16 cellular contexts compared by ENCODE assay signal in genomic region chr6:157066781-157067491, GRCh38.
A peak's percentile ranks its signal among the peaks of the same experiment; 100 is the strongest.
DNase-seq lines count a peak whose midpoint lies in the region; ATAC-seq and TF ChIP-seq lines count a peak whose summit lies in the region.
"Had no signal": no experiment of that assay in that cellular context is flagged by ENCODE, and none has a peak within 500 bp of the region (broad histone marks: within the 10 kb centered on the region; RNA-seq: fewer than 3 reads in every experiment).

No MANE protein-coding gene starts in this region.

- no peaks in the 10 kb centered on the region for H3K27me3 Mint-ChIP-seq in MCF 10A (ENCODE audit: insufficient read depth, unreplicated experiment)

- H3K9me3 Mint-ChIP-seq in MCF 10A (ENCODE audit: unreplicated experiment) = no peaks in the 10 kb centered on the region
- H3K9me3 Mint-ChIP-seq in stimulated activated effector memory CD8-positive, alpha-beta T cell treated with anti-CD3 and anti-CD28 coated beads, Interleukin-12 subunit alpha, Interleukin-12 subunit beta, amount 100 ng/mL, for 72 hours = no peaks in the 10 kb centered on the region

- no peaks in the 10 kb centered on the region for H4K20me1 ChIP-seq in mammary epithelial cell (ENCODE audit: insufficient read depth, low read length)
- H4K20me1 ChIP-seq in PC-9 (ENCODE audit: insufficient read depth) = no peaks in the 10 kb centered on the region

- H3K79me2 ChIP-seq in mammary epithelial cell (ENCODE audit: insufficient read depth, low read length) (peaks cover 26% of the 10 kb centered on the region), PC-9 (ENCODE audit: low read depth) (peaks cover 21% of the 10 kb centered on the region; the same call in 1 of the 2 replicates)

- H3K9me3 ChIP-seq in mammary epithelial cell (replicated peaks; ENCODE audit: insufficient read depth, low read length) (no peaks in the 10 kb centered on the region), SK-N-MC (ENCODE audit: low read depth, low read length) (no peaks in the 10 kb centered on the region), PC-9 (ENCODE audit: insufficient read depth, low read depth) (0 out of 2 replicates have a peak, but pooled peaks cover 3% of the 10 kb centered on the region)
- H3K9me3 ChIP-seq: vagina had no signal

- H3K36me3 ChIP-seq in mammary epithelial cell (ENCODE audit: insufficient read depth, low read length) (no peaks in the 10 kb centered on the region), SK-N-MC (ENCODE audit: insufficient read depth, low read length) (no peaks in the 10 kb centered on the region; the same call in 1 of the 2 replicates), PC-9 (ENCODE audit: low read depth) (no peaks in the 10 kb centered on the region)
- H3K36me3 ChIP-seq: vagina had no signal

- WGBS in mammary epithelial cell (ENCODE audit: low coverage, missing lambda C conversion rate) = 77% methylated on average over 6 of the region's 6 CpGs

- H3K27me3 ChIP-seq in mammary epithelial cell (ENCODE audit: insufficient read depth, low read length) = no peaks in the 10 kb centered on the region
- no peaks in the 10 kb centered on the region for H3K27me3 ChIP-seq in PC-9 (ENCODE audit: insufficient read depth, low read depth)
- H3K27me3 ChIP-seq: vagina had no signal

- CTCF ChIA-PET in MCF 10A (lab: Yijun Ruan, JAX) = interaction anchor here (1.5 kb wide), 1 partner anchor 21 kb away, joined by 7 read pairs; no protein-coding TSS in a partner anchor
- CTCF ChIA-PET in mammary epithelial cell (lab: Charles Lee; ENCODE audit: low non-redundant PET) = no interaction called here
- CTCF ChIA-PET in PC-9 (lab: Charles Lee) = no interaction called here

- H3K4me2 ChIP-seq in mammary epithelial cell (ENCODE audit: insufficient read depth, low read depth, low read length) (no peak overlapping the region), PC-9 (no peak overlapping the region)

- DNase-seq in MCF 10A (ENCODE audit: unreplicated experiment) (no peak), mammary epithelial cell (no peak), SK-N-MC (ENCODE audit: low read depth, low spot score) (no peak), dermis microvascular lymphatic vessel endothelial cell (ENCODE audit: low read depth in 2 of 2) (peak; percentile 30 to 70), PC-9 (no peak), NCI-H1092 treated with DMSO at 0.1 percent for 48 hours (lab: John Stamatoyannopoulos, UW) (no peak)
- no peak for DNase-seq in stimulated activated effector memory CD8-positive, alpha-beta T cell treated with anti-CD3 and anti-CD28 coated beads, Interleukin-12 subunit alpha, Interleukin-12 subunit beta, amount 100 ng/mL, for 72 hours (ENCODE audit: low spot score in 2 of 2)
- DNase-seq in activated CD4-positive, alpha-beta T cell treated with anti-CD3 and anti-CD28 coated beads for 4 hours = no peak
- DNase-seq: activated T-cell treated with anti-CD3 and anti-CD28 coated beads, Interleukin-2, amount 50 U/mL, for 1 hour; glutamatergic neuron; NCI-H2227 treated with DMSO at 0.1 percent for 48 hours; stimulated activated CD4-positive, alpha-beta T cell treated with anti-CD3 and anti-CD28 coated beads, Interleukin-15, amount 100 ng/mL, for 24 hours; stimulated activated CD8-positive, alpha-beta memory T cell treated with anti-CD3 and anti-CD28 coated beads, Interleukin-4, amount 100 ng/mL, for 48 hours had no signal

- POLR2A ChIA-PET in MCF 10A (lab: Yijun Ruan, JAX) (interaction anchor here (1.9 kb wide), 1 partner anchor 33 kb away, joined by 7 read pairs; no protein-coding TSS in a partner anchor), PC-9 (lab: Charles Lee; ENCODE audit: unreplicated experiment) (no interaction called here)

- peak overlapping the region; percentile 16 for H3K27ac Mint-ChIP-seq in MCF 10A (ENCODE audit: low read depth, unreplicated experiment)
- peak overlapping the region; percentile 62 for H3K27ac Mint-ChIP-seq in stimulated activated effector memory CD8-positive, alpha-beta T cell treated with anti-CD3 and anti-CD28 coated beads, Interleukin-12 subunit alpha, Interleukin-12 subunit beta, amount 100 ng/mL, for 72 hours

- no peak overlapping the region for H3K4me3 Mint-ChIP-seq in MCF 10A (ENCODE audit: unreplicated experiment)
- H3K4me3 Mint-ChIP-seq in stimulated activated effector memory CD8-positive, alpha-beta T cell treated with anti-CD3 and anti-CD28 coated beads, Interleukin-12 subunit alpha, Interleukin-12 subunit beta, amount 100 ng/mL, for 72 hours = no peak overlapping the region

- H3K27ac ChIP-seq in mammary epithelial cell (ENCODE audit: insufficient read depth, low read depth, low read length) (no peak overlapping the region), SK-N-MC (peak overlapping the region; percentile 10; the same call in 1 of the 2 replicates), PC-9 (no peak overlapping the region)
- H3K27ac ChIP-seq: KMS-11, RWPE1, vagina had no signal

- intact Hi-C loops in MCF 10A (cut with micrococcal nuclease) = no loop called here
- intact Hi-C loops in mammary epithelial cell (cut with micrococcal nuclease) = no loop called here
- intact Hi-C loops in PC-9 (cut with micrococcal nuclease; ENCODE audit: unreplicated experiment) = loop anchor here (10.0 kb wide), 1 partner anchor 78 kb away; no protein-coding TSS in a partner anchor

- no peak for ATAC-seq in stimulated activated effector memory CD8-positive, alpha-beta T cell treated with anti-CD3 and anti-CD28 coated beads, Interleukin-12 subunit alpha, Interleukin-12 subunit beta, amount 100 ng/mL, for 72 hours

- H3F3A ChIP-seq in PC-9 (ENCODE audit: insufficient read depth, low read depth) = peaks cover 19% of the 10 kb centered on the region

- peaks cover 9% of the 10 kb centered on the region for H3K36me3 Mint-ChIP-seq in MCF 10A (ENCODE audit: insufficient read depth, unreplicated experiment)
- H3K36me3 Mint-ChIP-seq in stimulated activated effector memory CD8-positive, alpha-beta T cell treated with anti-CD3 and anti-CD28 coated beads, Interleukin-12 subunit alpha, Interleukin-12 subunit beta, amount 100 ng/mL, for 72 hours = no peaks in the 10 kb centered on the region

- TF ChIP-seq CTCF in MCF 10A (IDR thresholded peaks at IDR 0.05; ENCODE audit: unreplicated experiment) (no peak), mammary epithelial cell (conservative IDR thresholded peaks at IDR 0.05 in 1 of 2, IDR thresholded peaks at IDR 0.05 in 1 of 2; ENCODE audit: extremely low read depth in 1 of 2, insufficient read depth in 1 of 2, low read depth in 1 of 2, low read length in 2 of 2) (no peak), PC-9 (conservative IDR thresholded peaks at IDR 0.05) (no peak)

- dilution Hi-C loops in mammary epithelial cell (cut with HindIII; ENCODE audit: low sequenced_read_pairs) = no loop called here

- in situ Hi-C loops in mammary epithelial cell (cut with MboI; ENCODE audit: low sequenced_read_pairs in 2 of 2) = no loop called here

- peaks cover 11% of the 10 kb centered on the region for H3K4me1 Mint-ChIP-seq in MCF 10A (ENCODE audit: insufficient read depth, unreplicated experiment)
- peaks cover 49% of the 10 kb centered on the region for H3K4me1 Mint-ChIP-seq in stimulated activated effector memory CD8-positive, alpha-beta T cell treated with anti-CD3 and anti-CD28 coated beads, Interleukin-12 subunit alpha, Interleukin-12 subunit beta, amount 100 ng/mL, for 72 hours

- H3K9ac ChIP-seq in mammary epithelial cell (ENCODE audit: insufficient read depth, low read length) = no peak overlapping the region
- H3K9ac ChIP-seq in SK-N-MC (ENCODE audit: insufficient read length) = no peak overlapping the region
- H3K9ac ChIP-seq: KMS-11 had no signal

- no peaks in the 10 kb centered on the region for H3K9me2 ChIP-seq in PC-9 (ENCODE audit: insufficient read depth)

- H3K4me3 ChIP-seq in mammary epithelial cell (replicated peaks in 1 of 3; ENCODE audit: insufficient read depth in 1 of 3, low read depth in 2 of 3, low read length in 3 of 3) (no peak overlapping the region), SK-N-MC (no peak overlapping the region), PC-9 (no peak overlapping the region)
- H3K4me3 ChIP-seq: vagina had no signal

- H3K4me1 ChIP-seq in mammary epithelial cell (ENCODE audit: insufficient read depth, low read length) (peaks cover 30% of the 10 kb centered on the region), PC-9 (replicated peaks; ENCODE audit: insufficient read depth) (peaks cover 48% of the 10 kb centered on the region)

- BruUV-seq in MCF 10A (replicated peaks; lab: Mats Ljungman, UMichigan) = no TSS peak
- BruUV-seq in mammary epithelial cell (replicated peaks; lab: Mats Ljungman, UMichigan) = no TSS peak
- BruUV-seq in PC-9 (replicated peaks; lab: Mats Ljungman, UMichigan) = no TSS peak

- H2AFZ ChIP-seq in mammary epithelial cell (ENCODE audit: low read depth, low read length) (no peak overlapping the region), PC-9 (no peak overlapping the region)

Comparison
In these comparisons a context has a peak if more than half of its experiments do, and no peak if none do; other contexts are left out.
1. DNase-seq: peak in dermis microvascular lymphatic vessel endothelial cell (2 of 2); none in MCF 10A (single experiment), mammary epithelial cell (single experiment), SK-N-MC (single experiment), stimulated activated effector memory CD8-positive, alpha-beta T cell treated with anti-CD3 and anti-CD28 coated beads, Interleukin-12 subunit alpha, Interleukin-12 subunit beta, amount 100 ng/mL, for 72 hours (0 of 2), PC-9 (0 of 2), NCI-H1092 treated with DMSO at 0.1 percent for 48 hours (single experiment) and activated CD4-positive, alpha-beta T cell treated with anti-CD3 and anti-CD28 coated beads for 4 hours (0 of 2).